ENCODE assay signal across 13 cellular contexts in the genomic region with DNA sequence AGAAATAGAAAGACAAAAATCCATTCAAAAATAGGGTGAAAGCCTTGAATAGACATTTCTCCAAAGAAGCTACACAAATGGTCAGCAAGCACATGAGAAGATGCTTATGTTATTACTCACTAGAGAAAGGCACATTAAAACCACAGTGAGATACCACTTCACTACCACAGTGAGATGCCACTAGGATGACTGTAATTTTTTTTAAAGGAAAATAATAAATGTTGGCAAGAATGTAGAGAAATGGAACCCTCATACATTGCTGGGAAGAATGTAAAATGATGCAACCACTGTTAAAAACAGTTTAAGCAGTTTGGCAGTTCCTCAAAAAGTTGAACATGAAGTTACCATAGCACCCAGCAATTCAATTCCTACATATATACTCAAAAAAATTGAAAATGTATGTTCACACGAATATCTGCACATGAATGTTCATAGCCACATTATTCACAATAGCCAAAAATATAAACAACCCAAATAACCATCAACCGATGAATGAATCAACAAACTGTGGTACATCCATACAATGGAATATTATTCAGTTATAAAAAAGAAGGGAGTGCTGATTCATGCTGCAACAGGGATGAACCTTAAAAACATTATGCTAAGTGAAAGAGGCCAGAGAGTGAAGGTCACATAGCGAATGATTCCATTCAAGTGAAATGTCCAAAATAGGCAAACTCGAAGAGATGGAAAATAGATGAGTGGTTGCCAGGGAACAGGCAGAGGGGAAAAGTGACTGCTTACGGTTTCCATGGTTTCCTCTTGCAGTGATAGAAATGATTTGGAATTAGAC.
DNase-seq lines count a peak whose midpoint lies in the region; ATAC-seq lines count a peak whose summit lies in the region.
"Had no signal": no experiment of that assay in that cellular context is flagged by ENCODE, and none has a peak within 500 bp of the region (broad histone marks: within the 10 kb centered on the region; RNA-seq: fewer than 3 reads in every experiment).

No MANE protein-coding gene starts in this region.

- intact Hi-C loops in posterior vena cava (cut with DNase I) = no loop called here

- DNase-seq in ACHN = peak; percentile 76
- DNase-seq in HT1080 (ENCODE audit: low read depth) = peak; percentile 96
- DNase-seq in astrocyte of the hippocampus (ENCODE audit: low read depth, low spot score) = peak; percentile 78
- peak; percentile 70 for DNase-seq in hepatic stellate cell (ENCODE audit: low spot score)
- DNase-seq in retina = no peak
- no peak for DNase-seq in posterior vena cava (ENCODE audit: low spot score)
- no peak for DNase-seq in NCI-H146 treated with DMSO at 0.1 percent for 48 hours (lab: John Stamatoyannopoulos, UW; ENCODE audit: unreplicated experiment)
- DNase-seq: activated CD8-positive, alpha-beta memory T cell treated with anti-CD3 and anti-CD28 coated beads, Interleukin-2, amount 50 U/mL, for 48 hours; GOT3; nucleus accumbens; stimulated activated CD4-positive, alpha-beta T cell treated with anti-CD3 and anti-CD28 coated beads, Interleukin-4, amount 100 ng/mL, for 4 hours; stomach had no signal

- in situ Hi-C loops in ACHN (cut with HindIII; ENCODE audit: low pct_ligation_motif_present, low pct_unique_long_range_greater_than_20kb, low sequenced_read_pairs) = no loop called here

- no peak for ATAC-seq in GM18867 (IDR thresholded peaks at IDR 0.05; ENCODE audit: unreplicated experiment)

Comparison
In these comparisons a context has a peak if more than half of its experiments do, and no peak if none do; other contexts are left out.
1. DNase-seq: peak in ACHN (single experiment), HT1080 (single experiment), astrocyte of the hippocampus (single experiment) and hepatic stellate cell (single experiment); none in retina (single experiment), posterior vena cava (single experiment) and NCI-H146 treated with DMSO at 0.1 percent for 48 hours (single experiment).